11 cellular contexts compared by ENCODE assay signal in genomic region chr17:65058151-65058550, GRCh38. TPM values are rescaled to one million over a fixed set of nuclear protein-coding genes. Genes with fewer than 3 reads are reported as not detected.
DNase-seq lines count a peak whose midpoint lies in the region; ATAC-seq and TF ChIP-seq lines count a peak whose summit lies in the region.
"Had no signal": no experiment of that assay in that cellular context is flagged by ENCODE, and none has a peak within 500 bp of the region (broad histone marks: within the 10 kb centered on the region; RNA-seq: fewer than 3 reads in every experiment).

No MANE protein-coding gene starts in this region.

- H3K4me3 ChIP-seq in upper lobe of left lung (no peak overlapping the region), Karpas-422 (ENCODE audit: low read length) (no peak overlapping the region)

- no peak for ATAC-seq in central memory CD8-positive, alpha-beta T cell (replicated peaks; ENCODE audit: extremely low read depth, poor library complexity, severe bottlenecking)
- ATAC-seq in naive B cell (ENCODE audit: low read depth in 2 of 2) (no peak), upper lobe of left lung (ENCODE audit: low FRiP score in 2 of 2) (no peak), GM21423 (IDR thresholded peaks at IDR 0.05; ENCODE audit: unreplicated experiment) (no peak)

- peak overlapping the region; percentile 50 for H3K4me3 Mint-ChIP-seq in activated naive CD4-positive, alpha-beta T cell treated with anti-CD3 and anti-CD28 coated beads, Interleukin-2, amount 10 ng/mL, durations not matched to agents 7 days and 5 days
- peak overlapping the region; percentile 90 for H3K4me3 Mint-ChIP-seq in central memory CD8-positive, alpha-beta T cell
- H3K4me3 Mint-ChIP-seq in naive B cell = peak overlapping the region; percentile 15 to 99 (median 97)

- H3K4me2 ChIP-seq in Karpas-422 (ENCODE audit: low read depth, low read length, poor library complexity, severe bottlenecking) = no peak overlapping the region

- peak overlapping the region; percentile 55 for H3K27ac Mint-ChIP-seq in activated naive CD4-positive, alpha-beta T cell treated with anti-CD3 and anti-CD28 coated beads, Interleukin-2, amount 10 ng/mL, durations not matched to agents 7 days and 5 days
- H3K27ac Mint-ChIP-seq in central memory CD8-positive, alpha-beta T cell (ENCODE audit: low read depth) = peak overlapping the region; percentile 99
- peak overlapping the region in 5 of 6 donors; percentile 86 to 100 (median 100) for H3K27ac Mint-ChIP-seq in naive B cell

- TF ChIP-seq CTCF in upper lobe of left lung (IDR thresholded peaks at IDR 0.05) = no peak

- DNase-seq in activated naive CD4-positive, alpha-beta T cell treated with anti-CD3 and anti-CD28 coated beads, Interleukin-2, amount 10 ng/mL, durations not matched to agents 7 days and 5 days = no peak
- no peak for DNase-seq in activated naive CD4-positive, alpha-beta T cell treated with anti-CD3 and anti-CD28 coated beads, Interleukin-2, amount 50 U/mL, for 16 hours
- DNase-seq in central memory CD8-positive, alpha-beta T cell (ENCODE audit: low spot score in 2 of 2) = no peak
- DNase-seq in naive B cell = no peak
- DNase-seq in upper lobe of left lung = no peak
- no peak for DNase-seq in Karpas-422
- DNase-seq in SHP77 treated with DMSO at 0.1 percent for 48 hours (lab: John Stamatoyannopoulos, UW) = no peak
- DNase-seq: GOT3, midbrain, NCI-H2107 had no signal

- H3K36me3 Mint-ChIP-seq in activated naive CD4-positive, alpha-beta T cell treated with anti-CD3 and anti-CD28 coated beads, Interleukin-2, amount 10 ng/mL, durations not matched to agents 7 days and 5 days = peaks cover 28% of the 10 kb centered on the region
- peaks cover 28% of the 10 kb centered on the region for H3K36me3 Mint-ChIP-seq in central memory CD8-positive, alpha-beta T cell (ENCODE audit: insufficient read depth)
- peaks cover 0 to 11% of the 10 kb centered on the region in 2 donors for H3K36me3 Mint-ChIP-seq in naive B cell

- peaks cover 7% of the 10 kb centered on the region; the same call in 1 of the 2 replicates for H4K20me1 ChIP-seq in Karpas-422 (ENCODE audit: insufficient read depth, low read depth, low read length)

- peak overlapping the region; percentile 97 to 100 (median 99) for H3K27ac ChIP-seq in upper lobe of left lung
- H3K27ac ChIP-seq in Karpas-422 (ENCODE audit: low read length) = no peak overlapping the region

- TF ChIP-seq EP300 in upper lobe of left lung (IDR thresholded peaks at IDR 0.05) = no peak

- peaks cover 30% of the 10 kb centered on the region for H3K27me3 Mint-ChIP-seq in activated naive CD4-positive, alpha-beta T cell treated with anti-CD3 and anti-CD28 coated beads, Interleukin-2, amount 10 ng/mL, durations not matched to agents 7 days and 5 days
- no peaks in the 10 kb centered on the region for H3K27me3 Mint-ChIP-seq in central memory CD8-positive, alpha-beta T cell
- H3K27me3 Mint-ChIP-seq in naive B cell = no peaks in the 10 kb centered on the region

- H3K79me2 ChIP-seq in Karpas-422 (ENCODE audit: low read length) = peaks cover 32% of the 10 kb centered on the region

- no peak overlapping the region for H2AFZ ChIP-seq in Karpas-422 (ENCODE audit: low read length)

- no peaks in the 10 kb centered on the region for H3K9me2 ChIP-seq in Karpas-422 (replicated peaks; ENCODE audit: insufficient read depth, low read length)

- no peaks in the 10 kb centered on the region for H3K27me3 ChIP-seq in upper lobe of left lung
- no peaks in the 10 kb centered on the region for H3K27me3 ChIP-seq in Karpas-422 (ENCODE audit: low read length)

- WGBS in upper lobe of left lung, 2 donors = 61 to 73% methylated on average over 7 of the region's 7 CpGs

- H3K9me3 ChIP-seq in upper lobe of left lung (no peaks in the 10 kb centered on the region), Karpas-422 (ENCODE audit: low read length) (no peaks in the 10 kb centered on the region)

- CTCF ChIA-PET in activated naive CD4-positive, alpha-beta T cell treated with anti-CD3 and anti-CD28 coated beads, Interleukin-2, amount 10 ng/mL, durations not matched to agents 7 days and 5 days (lab: Charles Lee) = interaction anchor here (0.7 kb wide), 1 partner anchor 9 kb away, joined by 3 read pairs; no protein-coding TSS in a partner anchor

- TF ChIP-seq POLR2A in upper lobe of left lung (IDR thresholded peaks at IDR 0.05) = no peak

- H3K4me1 ChIP-seq in upper lobe of left lung (peaks cover 50 to 58% (median 55%) of the 10 kb centered on the region in 4 donors), Karpas-422 (ENCODE audit: low read length) (peaks cover 54% of the 10 kb centered on the region)

- H3K36me3 ChIP-seq in upper lobe of left lung (peaks cover 0 to 3% (median under 1%) of the 10 kb centered on the region in 4 donors), Karpas-422 (ENCODE audit: insufficient read depth, low read length) (peaks cover 16% of the 10 kb centered on the region)

- H3K4me1 Mint-ChIP-seq in activated naive CD4-positive, alpha-beta T cell treated with anti-CD3 and anti-CD28 coated beads, Interleukin-2, amount 10 ng/mL, durations not matched to agents 7 days and 5 days = peaks cover 31% of the 10 kb centered on the region
- peaks cover 43% of the 10 kb centered on the region for H3K4me1 Mint-ChIP-seq in central memory CD8-positive, alpha-beta T cell
- H3K4me1 Mint-ChIP-seq in naive B cell = peaks cover 25 to 31% (median 26%) of the 10 kb centered on the region in 3 donors

- no peaks in the 10 kb centered on the region for H3K9me3 Mint-ChIP-seq in activated naive CD4-positive, alpha-beta T cell treated with anti-CD3 and anti-CD28 coated beads, Interleukin-2, amount 10 ng/mL, durations not matched to agents 7 days and 5 days
- no peaks in the 10 kb centered on the region for H3K9me3 Mint-ChIP-seq in central memory CD8-positive, alpha-beta T cell
- no peaks in the 10 kb centered on the region for H3K9me3 Mint-ChIP-seq in naive B cell

- H3K9ac ChIP-seq in Karpas-422 (ENCODE audit: low read length) = no peak overlapping the region

RNA-seq across cellular contexts. Expression of gene GNA13, which starts 1.6 kb away (rescaled TPM):
- polyA plus RNA-seq in naive B cell (ENCODE audit: low read depth in 6 of 6) = 10 to 100 TPM; 45.6 to 53.9 (median 50.9) TPM
- total RNA-seq in upper lobe of left lung = 10 to 100 TPM; 33.7 to 56.4 (median 46.2) TPM
- 123 and 352 TPM in 2 replicates for total RNA-seq in Karpas-422 (2014; rRNA removed; shearing (Covaris generic); ENCODE audit: low replicate concordance)
